Comparison of ENCODE assay signal across 16 cellular contexts in genomic region chr9:69195019-69195418, GRCh38. TPM values are rescaled to one million over a fixed set of nuclear protein-coding genes. Genes with fewer than 3 reads are reported as not detected.
DNase-seq lines count a peak whose midpoint lies in the region; ATAC-seq and TF ChIP-seq lines count a peak whose summit lies in the region.
"Had no signal": no experiment of that assay in that cellular context is flagged by ENCODE, and none has a peak within 500 bp of the region (broad histone marks: within the 10 kb centered on the region; RNA-seq: fewer than 3 reads in every experiment).

No MANE protein-coding gene starts in this region.

- H3K4me3 ChIP-seq in heart left ventricle, result no peak overlapping the region
- H3K4me3 ChIP-seq in subcutaneous abdominal adipose tissue (ENCODE audit: low read depth in 1 of 5, low read length in 5 of 5), result no peak overlapping the region
- H3K4me3 ChIP-seq: GM12878, GM23338 had no signal

- H3K4me1 ChIP-seq in heart left ventricle (peaks cover 9 to 88% (median 50%) of the 10 kb centered on the region in 12 donors), subcutaneous abdominal adipose tissue (ENCODE audit: control insufficient read depth in 5 of 5, insufficient read depth in 5 of 5, low read length in 5 of 5) (peaks cover 0 to 50% (median 38%) of the 10 kb centered on the region in 5 donors)
- H3K4me1 ChIP-seq: Caco-2 had no signal

- no peak for DNase-seq in heart left ventricle
- DNase-seq in left ventricle myocardium superior, result no peak
- peak; percentile 47 for DNase-seq in NCI-H1417 treated with DMSO at 0.1 percent for 48 hours (lab: John Stamatoyannopoulos, UW)
- no peak for DNase-seq in GF-D8 (lab: John Stamatoyannopoulos, UW)
- DNase-seq in SKM-1 treated with dmso at 0.1 percent for 144 hours (lab: John Stamatoyannopoulos, UW; ENCODE audit: unreplicated experiment), result no peak
- DNase-seq: Caco-2; CD8-positive, alpha-beta T cell; DND-41; H7 had no signal

- no peaks in the 10 kb centered on the region for H3K36me3 ChIP-seq in heart left ventricle
- H3K36me3 ChIP-seq in subcutaneous abdominal adipose tissue (ENCODE audit: control insufficient read depth in 5 of 5, insufficient read depth in 5 of 5, low read length in 5 of 5), result no peaks in the 10 kb centered on the region

- peak overlapping the region in 8 of 12 donors; percentile 15 to 66 (median 41) for H3K27ac ChIP-seq in heart left ventricle
- H3K27ac ChIP-seq in cingulate gyrus (ENCODE audit: low read depth, low read length), result peak overlapping the region; percentile 88
- H3K27ac ChIP-seq in subcutaneous abdominal adipose tissue (ENCODE audit: low read depth, low read length), result peak overlapping the region; percentile 12
- H3K27ac ChIP-seq: 22Rv1 had no signal

- 35 to 44% (median 40%) methylated on average over 2 of the region's 2 CpGs for WGBS in heart left ventricle, 4 donors

- no peak for ATAC-seq in heart left ventricle
- no peak for ATAC-seq in left ventricle myocardium superior
- ATAC-seq in HG03521 (IDR thresholded peaks at IDR 0.05; ENCODE audit: unreplicated experiment), result no peak
- ATAC-seq: CD8-positive, alpha-beta T cell; GM12878; GM23338; HepG2 had no signal

- H3K9me3 ChIP-seq in heart left ventricle (no peaks in the 10 kb centered on the region), subcutaneous abdominal adipose tissue (ENCODE audit: control insufficient read depth in 5 of 5, low read length in 5 of 5) (no peaks in the 10 kb centered on the region)
- H3K9me3 ChIP-seq: Caco-2 had no signal

- H3K9ac ChIP-seq in subcutaneous abdominal adipose tissue (ENCODE audit: low read length in 5 of 5), result peak overlapping the region in 1 of 5 donors; percentile 25

- intact Hi-C loops in heart left ventricle (cut with DNase I), result loop anchor here in 3 of 10 donors (1.0 to 5.0 kb wide), 3 partner anchors 140 to 158 kb away; partner anchors contain the start of gene FXN (in 1 of the 3)
- intact Hi-C loops in left ventricle myocardium superior (cut with micrococcal nuclease), result no loop called here

- no peak for TF ChIP-seq CTCF in heart left ventricle (IDR thresholded peaks at IDR 0.05)

- TF ChIP-seq POLR2A in heart left ventricle (IDR thresholded peaks at IDR 0.05), result no peak

- H3K27me3 ChIP-seq in heart left ventricle, result no peaks in the 10 kb centered on the region
- no peaks in the 10 kb centered on the region for H3K27me3 ChIP-seq in subcutaneous abdominal adipose tissue (ENCODE audit: control insufficient read depth in 5 of 5, insufficient read depth in 4 of 5, low read length in 5 of 5)

RNA-seq across cellular contexts. Expression of gene TJP2, which starts 20.9 kb away (rescaled TPM):
- 100 to 1,000 TPM in 4 of 9 donors, 10 to 100 TPM in 5; 56.0 to 139 (median 92.0) TPM for total RNA-seq in heart left ventricle
- 10 to 100 TPM; 29.1 to 29.5 TPM for polyA plus RNA-seq in heart left ventricle
- 123 TPM for total RNA-seq in left ventricle myocardium superior

Comparison
In these comparisons a context has a peak if more than half of its experiments do, and no peak if none do; other contexts are left out.
1. H3K27ac ChIP-seq: peak in every context shown above with its lines; median percentile 88 in cingulate gyrus; 41 in heart left ventricle; 12 in subcutaneous abdominal adipose tissue.